Comparison of ENCODE assay signal across 8 cellular contexts in the genomic region with DNA sequence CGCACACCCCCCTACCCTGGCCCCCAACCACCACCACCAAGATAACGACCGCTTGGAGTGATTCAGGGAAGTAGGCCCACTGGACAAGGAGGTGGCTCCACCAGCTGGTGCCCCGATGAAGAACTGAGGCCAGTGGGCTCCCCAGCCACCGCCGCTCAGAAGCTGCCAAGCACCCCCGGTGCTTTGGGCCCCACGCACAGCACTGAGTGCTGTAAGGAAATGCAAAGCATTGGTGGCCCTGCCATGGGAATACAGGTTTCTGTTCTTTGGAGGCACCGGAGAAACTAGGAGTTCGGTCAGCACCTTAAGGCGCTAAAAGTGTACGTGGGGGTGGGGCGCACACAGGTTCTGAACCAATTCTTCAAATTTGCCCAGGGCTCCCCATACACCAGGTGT. TPM values are rescaled to one million over a fixed set of nuclear protein-coding genes. Genes with fewer than 3 reads are reported as not detected.
DNase-seq lines count a peak whose midpoint lies in the region; ATAC-seq and TF ChIP-seq lines count a peak whose summit lies in the region.

No MANE protein-coding gene starts in this region.

- peak; percentile 41 for TF ChIP-seq CTCF in retinal pigment epithelial cell (conservative IDR thresholded peaks at IDR 0.05; ENCODE audit: low read depth, low read length)

- H3K4me1 ChIP-seq in HAP-1 = peaks cover 3% of the 10 kb centered on the region

- intact Hi-C loops in left cardiac atrium (cut with DNase I) = loop anchor here (5.0 kb wide), 1 partner anchor 192 kb away; no protein-coding TSS in a partner anchor

- no peaks in the 10 kb centered on the region for H3K36me3 ChIP-seq in HAP-1 (replicated peaks)

- H3K36me3 Mint-ChIP-seq in activated CD4-positive, alpha-beta memory T cell treated with anti-CD3 and anti-CD28 coated beads, Interleukin-2, amount 10 ng/mL, durations not matched to agents 7 days and 5 days (ENCODE audit: low read depth) = no peaks in the 10 kb centered on the region

- H3K9me3 ChIP-seq in HAP-1 = no peaks in the 10 kb centered on the region

- in situ Hi-C loops in HAP-1 (cut with MboI; ENCODE audit: low sequenced_read_pairs) = no loop called here

- no peaks in the 10 kb centered on the region for H3K9me3 Mint-ChIP-seq in activated CD4-positive, alpha-beta memory T cell treated with anti-CD3 and anti-CD28 coated beads, Interleukin-2, amount 10 ng/mL, durations not matched to agents 7 days and 5 days

- peaks cover 60% of the 10 kb centered on the region for H3K27me3 Mint-ChIP-seq in activated CD4-positive, alpha-beta memory T cell treated with anti-CD3 and anti-CD28 coated beads, Interleukin-2, amount 10 ng/mL, durations not matched to agents 7 days and 5 days

- CTCF ChIA-PET in activated CD4-positive, alpha-beta memory T cell treated with anti-CD3 and anti-CD28 coated beads, Interleukin-2, amount 10 ng/mL, durations not matched to agents 7 days and 5 days (lab: Charles Lee) = interaction anchor here (0.9 to 1.5 kb wide), 4 partner anchors 12 to 342 kb away, joined by 3 to 6 read pairs (median 4); no protein-coding TSS in a partner anchor

- POLR2A ChIA-PET in activated CD4-positive, alpha-beta memory T cell treated with anti-CD3 and anti-CD28 coated beads, Interleukin-2, amount 10 ng/mL, durations not matched to agents 7 days and 5 days (lab: Charles Lee) = no interaction called here

- DNase-seq in HAP-1 (ENCODE audit: low spot score in 2 of 2) (no peak), left cardiac atrium (no peak), retinal pigment epithelial cell (ENCODE audit: low read depth) (no peak), epidermal melanocyte (ENCODE audit: insufficient read length, low spot score) (no peak), DMS79 treated with DMSO at 0.1 percent for 48 hours (lab: John Stamatoyannopoulos, UW) (no peak)
- DNase-seq in activated CD4-positive, alpha-beta memory T cell treated with anti-CD3 and anti-CD28 coated beads, Interleukin-2, amount 10 ng/mL, durations not matched to agents 7 days and 5 days = no peak

- peak; percentile 13 to 39 for ATAC-seq in left cardiac atrium
- no peak for ATAC-seq in HG03025 (IDR thresholded peaks at IDR 0.05; ENCODE audit: low FRiP score, unreplicated experiment)
- ATAC-seq in GM18858 (IDR thresholded peaks at IDR 0.05; ENCODE audit: unreplicated experiment) = no peak

- peaks cover 36% of the 10 kb centered on the region for H3K4me1 Mint-ChIP-seq in activated CD4-positive, alpha-beta memory T cell treated with anti-CD3 and anti-CD28 coated beads, Interleukin-2, amount 10 ng/mL, durations not matched to agents 7 days and 5 days

- no peaks in the 10 kb centered on the region; the same call in 1 of the 2 replicates for H3K27me3 ChIP-seq in HAP-1 (ENCODE audit: low read depth)

- no peak overlapping the region for H3K27ac Mint-ChIP-seq in activated CD4-positive, alpha-beta memory T cell treated with anti-CD3 and anti-CD28 coated beads, Interleukin-2, amount 10 ng/mL, durations not matched to agents 7 days and 5 days

- peak overlapping the region; percentile 55 for H3K4me3 Mint-ChIP-seq in activated CD4-positive, alpha-beta memory T cell treated with anti-CD3 and anti-CD28 coated beads, Interleukin-2, amount 10 ng/mL, durations not matched to agents 7 days and 5 days

- H3K4me3 ChIP-seq in HAP-1 (peak overlapping the region; percentile 20; the same call in 1 of the 2 replicates), retinal pigment epithelial cell (ENCODE audit: low read length) (peak overlapping the region; percentile 87)

RNA-seq across cellular contexts. Expression of a gene that starts 0.7 kb away (rescaled TPM):
- 1 to 10 TPM; 4.0 TPM for total RNA-seq in activated CD4-positive, alpha-beta memory T cell treated with anti-CD3 and anti-CD28 coated beads, Interleukin-2, amount 10 ng/mL, durations not matched to agents 7 days and 5 days
- total RNA-seq in left cardiac atrium = 10 to 100 TPM; 12.9 to 63.4 TPM

Comparison
In these comparisons a context has a peak if more than half of its experiments do, and no peak if none do; other contexts are left out.
1. ATAC-seq: peak in left cardiac atrium (2 of 2); none in HG03025 (single experiment) and GM18858 (single experiment).